Comparison of ENCODE assay signal across 23 cellular contexts in genomic region chr3:72244396-72244795, GRCh38.
A peak's percentile ranks its signal among the peaks of the same experiment; 100 is the strongest.
DNase-seq lines count a peak whose midpoint lies in the region; TF ChIP-seq lines count a peak whose summit lies in the region.
"Had no signal": no experiment of that assay in that cellular context is flagged by ENCODE, and none has a peak within 500 bp of the region (broad histone marks: within the 10 kb centered on the region; RNA-seq: fewer than 3 reads in every experiment).

No MANE protein-coding gene starts in this region.

- H3K9me3 Mint-ChIP-seq in endothelial cell (ENCODE audit: unreplicated experiment): no peaks in the 10 kb centered on the region

- H3K4me1 ChIP-seq in smooth muscle cell (ENCODE audit: low read depth): peaks cover 6% of the 10 kb centered on the region
- H3K4me1 ChIP-seq: SJSA1 had no signal

- no peaks in the 10 kb centered on the region for H3K36me3 ChIP-seq in smooth muscle cell (ENCODE audit: low read depth)
- H3K36me3 ChIP-seq: SJSA1 had no signal

- no peaks in the 10 kb centered on the region for H3K79me2 ChIP-seq in smooth muscle cell (ENCODE audit: low read depth)

- no peak overlapping the region for H2AFZ ChIP-seq in smooth muscle cell (ENCODE audit: low read depth)

- H3K4me2 ChIP-seq in smooth muscle cell: no peak overlapping the region

- H3K4me3 ChIP-seq in smooth muscle cell: no peak overlapping the region
- H3K4me3 ChIP-seq: K562, SJSA1 had no signal

- peaks cover 18% of the 10 kb centered on the region for H3K4me1 Mint-ChIP-seq in endothelial cell (ENCODE audit: unreplicated experiment)
- H3K4me1 Mint-ChIP-seq: CD4-positive, alpha-beta memory T cell had no signal

- 77% methylated on average over 5 of the region's 5 CpGs for WGBS in smooth muscle cell (ENCODE audit: low lambda C conversion rate)

- no peak overlapping the region for H3K9ac ChIP-seq in smooth muscle cell (ENCODE audit: low read depth)

- no peaks in the 10 kb centered on the region for H4K20me1 ChIP-seq in smooth muscle cell (ENCODE audit: low read depth)

- DNase-seq in NCI-H82 (lab: John Stamatoyannopoulos, UW) (peak; percentile 39), NCI-H82 treated with DMSO at 0.1 percent for 48 hours (lab: John Stamatoyannopoulos, UW; ENCODE audit: unreplicated experiment) (no peak), endothelial cell (ENCODE audit: low spot score) (no peak), substantia nigra (lab: John Stamatoyannopoulos, UW) (no peak), smooth muscle cell (lab: John Stamatoyannopoulos, UW; ENCODE audit: unreplicated experiment) (no peak), retina (no peak)
- no peak for DNase-seq in activated CD8-positive, alpha-beta memory T cell treated with anti-CD3 and anti-CD28 coated beads, Interleukin-2, amount 50 U/mL, for 48 hours
- DNase-seq: CD4-positive, alpha-beta memory T cell; COR-L47; DMS53; Kasumi-1; MV-4-11; NCI-H1105; NCI-H1436 treated with DMSO at 0.1 percent for 48 hours; NCI-H187 treated with DMSO at 0.1 percent for 48 hours; NCI-H2171 treated with DMSO at 0.1 percent for 48 hours; NCI-H748 treated with DMSO at 0.1 percent for 48 hours; NK-92 treated with Interleukin-12 subunit alpha and Interleukin-12 subunit beta, amount 100 ng/mL, for 24 hours; Right ventricle myocardium superior; RPMI8226 had no signal

- peak overlapping the region; percentile 22 for H3K27ac Mint-ChIP-seq in endothelial cell (ENCODE audit: unreplicated experiment)

- no peaks in the 10 kb centered on the region for H3K27me3 ChIP-seq in smooth muscle cell (ENCODE audit: low read depth)
- H3K27me3 ChIP-seq: SJSA1 had no signal

- peaks cover 3% of the 10 kb centered on the region for H3K36me3 Mint-ChIP-seq in endothelial cell (ENCODE audit: low read depth, unreplicated experiment)
- H3K36me3 Mint-ChIP-seq: CD4-positive, alpha-beta memory T cell had no signal

- H3K4me3 Mint-ChIP-seq in endothelial cell (ENCODE audit: unreplicated experiment): no peak overlapping the region
- H3K4me3 Mint-ChIP-seq: CD4-positive, alpha-beta memory T cell had no signal

- no peaks in the 10 kb centered on the region for H3K9me3 ChIP-seq in smooth muscle cell (replicated peaks; ENCODE audit: low read depth)
- H3K9me3 ChIP-seq: SJSA1 had no signal

- H3K27ac ChIP-seq in substantia nigra (ENCODE audit: low read depth, low read length, poor library complexity, severe bottlenecking) (peak overlapping the region; percentile 91), smooth muscle cell (ENCODE audit: low read depth) (no peak overlapping the region)
- H3K27ac ChIP-seq: 22Rv1, SJSA1 had no signal

- H3F3A ChIP-seq in smooth muscle cell (ENCODE audit: low read depth): no peaks in the 10 kb centered on the region

- peaks cover 7% of the 10 kb centered on the region for H3K27me3 Mint-ChIP-seq in endothelial cell (ENCODE audit: unreplicated experiment)

- TF ChIP-seq CTCF in endothelial cell (IDR thresholded peaks at IDR 0.05; ENCODE audit: unreplicated experiment): no peak
- TF ChIP-seq CTCF in smooth muscle cell (IDR thresholded peaks at IDR 0.05; ENCODE audit: borderline replicate concordance, insufficient read depth, poor library complexity, severe bottlenecking): no peak
